2 cellular contexts compared by ENCODE assay signal in the genomic region with DNA sequence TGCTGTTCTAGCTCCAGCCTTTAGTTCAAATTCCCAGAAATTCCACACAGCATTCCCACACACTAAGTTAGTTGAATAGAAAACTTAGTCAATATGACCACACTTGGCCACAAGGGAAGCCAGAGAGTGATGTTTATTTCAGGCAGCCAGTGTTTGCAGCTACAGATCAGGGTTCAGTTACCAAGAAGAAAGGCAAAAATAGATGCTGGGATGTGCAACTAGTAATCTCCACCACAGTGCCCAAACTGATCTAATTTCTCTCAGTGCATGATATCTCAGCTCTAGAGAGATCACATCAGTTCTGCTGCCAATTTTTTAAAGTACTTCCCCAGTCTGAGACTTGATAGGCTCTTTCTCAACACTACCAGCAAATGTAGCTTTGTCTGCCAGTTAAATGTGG.
TF ChIP-seq lines count a peak whose summit lies in the region.

No MANE protein-coding gene starts in this region.

TF ChIP-seq in A549, 52 proteins besides CTCF, POLR2A, EP300 and RAD21 (continued from another document):
- TF ChIP-seq MAFK (IDR thresholded peaks at IDR 0.05; ENCODE audit: partially characterized antibody) (no peak), HDAC2 (IDR thresholded peaks at IDR 0.05) (no peak), POLR2AphosphoS2 (conservative IDR thresholded peaks at IDR 0.05; ENCODE audit: low read length) (no peak), ZFP36 (IDR thresholded peaks at IDR 0.05; ENCODE audit: borderline replicate concordance, partially characterized antibody) (no peak), HOXA7 (CRISPR knock-in tag; IDR thresholded peaks at IDR 0.05) (no peak), TFCP2L1 (CRISPR knock-in tag; IDR thresholded peaks at IDR 0.05) (no peak), EHMT2 (IDR thresholded peaks at IDR 0.05; ENCODE audit: low read depth) (no peak), FOXS1 (CRISPR knock-in tag; IDR thresholded peaks at IDR 0.05) (no peak), JUN (IDR thresholded peaks at IDR 0.05) (no peak), EHF (CRISPR knock-in tag; IDR thresholded peaks at IDR 0.05) (no peak)
- TF ChIP-seq, protein P1, sequence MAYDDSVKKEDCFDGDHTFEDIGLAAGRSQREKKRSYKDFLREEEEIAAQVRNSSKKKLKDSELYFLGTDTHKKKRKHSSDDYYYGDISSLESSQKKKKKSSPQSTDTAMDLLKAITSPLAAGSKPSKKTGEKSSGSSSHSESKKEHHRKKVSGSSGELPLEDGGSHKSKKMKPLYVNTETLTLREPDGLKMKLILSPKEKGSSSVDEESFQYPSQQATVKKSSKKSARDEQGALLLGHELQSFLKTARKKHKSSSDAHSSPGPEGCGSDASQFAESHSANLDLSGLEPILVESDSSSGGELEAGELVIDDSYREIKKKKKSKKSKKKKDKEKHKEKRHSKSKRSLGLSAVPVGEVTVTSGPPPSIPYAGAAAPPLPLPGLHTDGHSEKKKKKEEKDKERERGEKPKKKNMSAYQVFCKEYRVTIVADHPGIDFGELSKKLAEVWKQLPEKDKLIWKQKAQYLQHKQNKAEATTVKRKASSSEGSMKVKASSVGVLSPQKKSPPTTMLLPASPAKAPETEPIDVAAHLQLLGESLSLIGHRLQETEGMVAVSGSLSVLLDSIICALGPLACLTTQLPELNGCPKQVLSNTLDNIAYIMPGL (CRISPR knock-in tag; IDR thresholded peaks at IDR 0.05; ENCODE audit: borderline replicate concordance), result no peak
- TF ChIP-seq, protein P2, sequence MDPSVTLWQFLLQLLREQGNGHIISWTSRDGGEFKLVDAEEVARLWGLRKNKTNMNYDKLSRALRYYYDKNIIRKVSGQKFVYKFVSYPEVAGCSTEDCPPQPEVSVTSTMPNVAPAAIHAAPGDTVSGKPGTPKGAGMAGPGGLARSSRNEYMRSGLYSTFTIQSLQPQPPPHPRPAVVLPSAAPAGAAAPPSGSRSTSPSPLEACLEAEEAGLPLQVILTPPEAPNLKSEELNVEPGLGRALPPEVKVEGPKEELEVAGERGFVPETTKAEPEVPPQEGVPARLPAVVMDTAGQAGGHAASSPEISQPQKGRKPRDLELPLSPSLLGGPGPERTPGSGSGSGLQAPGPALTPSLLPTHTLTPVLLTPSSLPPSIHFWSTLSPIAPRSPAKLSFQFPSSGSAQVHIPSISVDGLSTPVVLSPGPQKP (IDR thresholded peaks at IDR 0.05; ENCODE audit: low read depth, low read length), result no peak
- TF ChIP-seq, protein P3, sequence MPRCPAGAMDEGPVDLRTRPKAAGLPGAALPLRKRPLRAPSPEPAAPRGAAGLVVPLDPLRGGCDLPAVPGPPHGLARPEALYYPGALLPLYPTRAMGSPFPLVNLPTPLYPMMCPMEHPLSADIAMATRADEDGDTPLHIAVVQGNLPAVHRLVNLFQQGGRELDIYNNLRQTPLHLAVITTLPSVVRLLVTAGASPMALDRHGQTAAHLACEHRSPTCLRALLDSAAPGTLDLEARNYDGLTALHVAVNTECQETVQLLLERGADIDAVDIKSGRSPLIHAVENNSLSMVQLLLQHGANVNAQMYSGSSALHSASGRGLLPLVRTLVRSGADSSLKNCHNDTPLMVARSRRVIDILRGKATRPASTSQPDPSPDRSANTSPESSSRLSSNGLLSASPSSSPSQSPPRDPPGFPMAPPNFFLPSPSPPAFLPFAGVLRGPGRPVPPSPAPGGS (IDR thresholded peaks at IDR 0.05), result no peak
- TF ChIP-seq, protein P4, sequence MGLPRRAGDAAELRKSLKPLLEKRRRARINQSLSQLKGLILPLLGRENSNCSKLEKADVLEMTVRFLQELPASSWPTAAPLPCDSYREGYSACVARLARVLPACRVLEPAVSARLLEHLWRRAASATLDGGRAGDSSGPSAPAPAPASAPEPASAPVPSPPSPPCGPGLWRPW (IDR thresholded peaks at IDR 0.05), result no peak
- TF ChIP-seq, protein P5, sequence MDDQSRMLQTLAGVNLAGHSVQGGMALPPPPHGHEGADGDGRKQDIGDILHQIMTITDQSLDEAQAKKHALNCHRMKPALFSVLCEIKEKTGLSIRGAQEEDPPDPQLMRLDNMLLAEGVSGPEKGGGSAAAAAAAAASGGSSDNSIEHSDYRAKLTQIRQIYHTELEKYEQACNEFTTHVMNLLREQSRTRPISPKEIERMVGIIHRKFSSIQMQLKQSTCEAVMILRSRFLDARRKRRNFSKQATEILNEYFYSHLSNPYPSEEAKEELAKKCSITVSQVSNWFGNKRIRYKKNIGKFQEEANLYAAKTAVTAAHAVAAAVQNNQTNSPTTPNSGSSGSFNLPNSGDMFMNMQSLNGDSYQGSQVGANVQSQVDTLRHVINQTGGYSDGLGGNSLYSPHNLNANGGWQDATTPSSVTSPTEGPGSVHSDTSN (IDR thresholded peaks at IDR 0.05), result no peak

TF ChIP-seq in HCT116, 20 proteins besides CTCF, POLR2A, EP300 and RAD21 (continued from another document):
- no peak for TF ChIP-seq ELF1 (IDR thresholded peaks at IDR 0.05; ENCODE audit: borderline replicate concordance, low read depth)
- TF ChIP-seq, protein P6, sequence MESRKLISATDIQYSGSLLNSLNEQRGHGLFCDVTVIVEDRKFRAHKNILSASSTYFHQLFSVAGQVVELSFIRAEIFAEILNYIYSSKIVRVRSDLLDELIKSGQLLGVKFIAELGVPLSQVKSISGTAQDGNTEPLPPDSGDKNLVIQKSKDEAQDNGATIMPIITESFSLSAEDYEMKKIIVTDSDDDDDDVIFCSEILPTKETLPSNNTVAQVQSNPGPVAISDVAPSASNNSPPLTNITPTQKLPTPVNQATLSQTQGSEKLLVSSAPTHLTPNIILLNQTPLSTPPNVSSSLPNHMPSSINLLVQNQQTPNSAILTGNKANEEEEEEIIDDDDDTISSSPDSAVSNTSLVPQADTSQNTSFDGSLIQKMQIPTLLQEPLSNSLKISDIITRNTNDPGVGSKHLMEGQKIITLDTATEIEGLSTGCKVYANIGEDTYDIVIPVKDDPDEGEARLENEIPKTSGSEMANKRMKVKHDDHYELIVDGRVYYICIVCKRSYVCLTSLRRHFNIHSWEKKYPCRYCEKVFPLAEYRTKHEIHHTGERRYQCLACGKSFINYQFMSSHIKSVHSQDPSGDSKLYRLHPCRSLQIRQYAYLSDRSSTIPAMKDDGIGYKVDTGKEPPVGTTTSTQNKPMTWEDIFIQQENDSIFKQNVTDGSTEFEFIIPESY (IDR thresholded peaks at IDR 0.05; ENCODE audit: extremely low read depth, insufficient replicate concordance, low read length), result no peak
- no peak for TF ChIP-seq SRF (IDR thresholded peaks at IDR 0.05; ENCODE audit: low read depth)
- TF ChIP-seq, protein P7, sequence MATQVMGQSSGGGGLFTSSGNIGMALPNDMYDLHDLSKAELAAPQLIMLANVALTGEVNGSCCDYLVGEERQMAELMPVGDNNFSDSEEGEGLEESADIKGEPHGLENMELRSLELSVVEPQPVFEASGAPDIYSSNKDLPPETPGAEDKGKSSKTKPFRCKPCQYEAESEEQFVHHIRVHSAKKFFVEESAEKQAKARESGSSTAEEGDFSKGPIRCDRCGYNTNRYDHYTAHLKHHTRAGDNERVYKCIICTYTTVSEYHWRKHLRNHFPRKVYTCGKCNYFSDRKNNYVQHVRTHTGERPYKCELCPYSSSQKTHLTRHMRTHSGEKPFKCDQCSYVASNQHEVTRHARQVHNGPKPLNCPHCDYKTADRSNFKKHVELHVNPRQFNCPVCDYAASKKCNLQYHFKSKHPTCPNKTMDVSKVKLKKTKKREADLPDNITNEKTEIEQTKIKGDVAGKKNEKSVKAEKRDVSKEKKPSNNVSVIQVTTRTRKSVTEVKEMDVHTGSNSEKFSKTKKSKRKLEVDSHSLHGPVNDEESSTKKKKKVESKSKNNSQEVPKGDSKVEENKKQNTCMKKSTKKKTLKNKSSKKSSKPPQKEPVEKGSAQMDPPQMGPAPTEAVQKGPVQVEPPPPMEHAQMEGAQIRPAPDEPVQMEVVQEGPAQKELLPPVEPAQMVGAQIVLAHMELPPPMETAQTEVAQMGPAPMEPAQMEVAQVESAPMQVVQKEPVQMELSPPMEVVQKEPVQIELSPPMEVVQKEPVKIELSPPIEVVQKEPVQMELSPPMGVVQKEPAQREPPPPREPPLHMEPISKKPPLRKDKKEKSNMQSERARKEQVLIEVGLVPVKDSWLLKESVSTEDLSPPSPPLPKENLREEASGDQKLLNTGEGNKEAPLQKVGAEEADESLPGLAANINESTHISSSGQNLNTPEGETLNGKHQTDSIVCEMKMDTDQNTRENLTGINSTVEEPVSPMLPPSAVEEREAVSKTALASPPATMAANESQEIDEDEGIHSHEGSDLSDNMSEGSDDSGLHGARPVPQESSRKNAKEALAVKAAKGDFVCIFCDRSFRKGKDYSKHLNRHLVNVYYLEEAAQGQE (IDR thresholded peaks at IDR 0.05; ENCODE audit: low read depth), result no peak
- no peak for TF ChIP-seq SP1 (IDR thresholded peaks at IDR 0.05; ENCODE audit: low read depth)
- no peak for TF ChIP-seq ZNF274 (IDR thresholded peaks at IDR 0.05; ENCODE audit: low read depth, low read length)
- no peak for TF ChIP-seq EZH2 (IDR thresholded peaks at IDR 0.05)
- TF ChIP-seq POLR2AphosphoS5 (IDR thresholded peaks at IDR 0.05; ENCODE audit: low read depth, low read length), result no peak
- TF ChIP-seq CEBPB (IDR thresholded peaks at IDR 0.05; ENCODE audit: low read depth), result no peak
- TF ChIP-seq YY1 (IDR thresholded peaks at IDR 0.05; ENCODE audit: extremely low read depth, insufficient replicate concordance, low read depth, low read length), result no peak
- TF ChIP-seq JUND (IDR thresholded peaks at IDR 0.05), result no peak
- TF ChIP-seq, protein P8, sequence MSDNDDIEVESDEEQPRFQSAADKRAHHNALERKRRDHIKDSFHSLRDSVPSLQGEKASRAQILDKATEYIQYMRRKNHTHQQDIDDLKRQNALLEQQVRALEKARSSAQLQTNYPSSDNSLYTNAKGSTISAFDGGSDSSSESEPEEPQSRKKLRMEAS (IDR thresholded peaks at IDR 0.05), result no peak
- TF ChIP-seq FOSL1 (IDR thresholded peaks at IDR 0.05; ENCODE audit: low read depth), result no peak
- TF ChIP-seq CBX3 (IDR thresholded peaks at IDR 0.05; ENCODE audit: low read depth), result no peak
- TF ChIP-seq, protein P9, sequence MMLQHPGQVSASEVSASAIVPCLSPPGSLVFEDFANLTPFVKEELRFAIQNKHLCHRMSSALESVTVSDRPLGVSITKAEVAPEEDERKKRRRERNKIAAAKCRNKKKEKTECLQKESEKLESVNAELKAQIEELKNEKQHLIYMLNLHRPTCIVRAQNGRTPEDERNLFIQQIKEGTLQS (IDR thresholded peaks at IDR 0.05), result no peak
- no peak for TF ChIP-seq TCF7L2 (IDR thresholded peaks at IDR 0.05; ENCODE audit: borderline replicate concordance, extremely low read depth, insufficient read depth, insufficient read length)
